Comparison of ENCODE assay signal across 26 cellular contexts in genomic region chr18:10409041-10409440, GRCh38. TPM values are rescaled to one million over a fixed set of nuclear protein-coding genes. Genes with fewer than 3 reads are reported as not detected.
"Had no signal": no experiment of that assay in that cellular context is flagged by ENCODE, and none has a peak within 500 bp of the region (broad histone marks: within the 10 kb centered on the region; RNA-seq: fewer than 3 reads in every experiment).

No MANE protein-coding gene starts in this region.

- ATAC-seq: esophagus mucosa, gastroesophageal sphincter, heart left ventricle, left colon, left lung, left ventricle myocardium superior, lower lobe of right lung, mucosa of descending colon had no signal

- H3K27me3 ChIP-seq: dorsolateral prefrontal cortex, esophagus squamous epithelium, heart left ventricle, hepatocyte, left lung had no signal

- DNase-seq: dermis blood vessel endothelial cell; dorsolateral prefrontal cortex; effector CD4-positive, alpha-beta T cell; effector memory CD4-positive, alpha-beta T cell; erythroblast; esophagus squamous epithelium; foreskin fibroblast; heart left ventricle; hypothalamus; immature natural killer cell; islet precursor cell; kidney; kidney glomerular epithelial cell; left colon; left lung; left ventricle myocardium superior; lower lobe of right lung; mesenchymal stem cell; mucosa of descending colon; naive B cell had no signal

- H3K27ac ChIP-seq: coronary artery, dorsolateral prefrontal cortex, epithelial cell of prostate, gastroesophageal sphincter, heart left ventricle, hepatocyte, left lung, lower lobe of right lung had no signal

RNA-seq across cellular contexts. Expression of gene APCDD1, which starts 45.4 kb away (rescaled TPM):
- total RNA-seq: lung microvascular endothelial cell had no signal
